18 cellular contexts compared by ENCODE assay signal in the genomic region with DNA sequence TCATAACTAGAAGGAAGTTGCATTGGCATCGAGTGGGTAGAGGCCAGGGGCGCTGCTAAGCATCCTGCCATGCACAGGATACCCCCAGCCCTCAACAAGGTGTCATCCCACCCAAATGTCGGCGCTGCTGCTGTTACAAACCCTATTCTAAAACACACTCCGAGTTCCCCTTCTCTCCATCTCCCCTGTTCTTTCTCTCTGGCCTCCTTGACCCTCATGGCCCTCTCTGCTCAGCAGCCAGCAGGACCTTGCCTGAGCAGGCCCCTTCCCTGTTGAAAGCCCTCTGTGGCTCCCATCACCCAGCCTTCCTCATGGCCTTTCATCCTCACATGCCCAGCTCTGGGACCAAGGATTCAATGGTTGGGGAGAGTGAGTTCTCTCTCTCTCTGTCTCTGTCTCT. TPM values are rescaled to one million over a fixed set of nuclear protein-coding genes. Genes with fewer than 3 reads are reported as not detected.
DNase-seq lines count a peak whose midpoint lies in the region; ATAC-seq and TF ChIP-seq lines count a peak whose summit lies in the region.
"Had no signal": no experiment of that assay in that cellular context is flagged by ENCODE, and none has a peak within 500 bp of the region (broad histone marks: within the 10 kb centered on the region; RNA-seq: fewer than 3 reads in every experiment).

No MANE protein-coding gene starts in this region.

- no peaks in the 10 kb centered on the region for H3K27me3 Mint-ChIP-seq in stimulated activated naive CD8-positive, alpha-beta T cell treated with anti-CD3 and anti-CD28 coated beads, Interleukin-15, amount 100 ng/mL, for 72 hours
- H3K27me3 Mint-ChIP-seq: CD4-positive, alpha-beta T cell had no signal

- ATAC-seq in SK-N-SH treated with all-trans-retinoic acid at 6 μM for 48 hours (peak; percentile 6; the same call in 2 of the 3 replicates), GM18870 (IDR thresholded peaks at IDR 0.05; ENCODE audit: unreplicated experiment) (no peak)
- peak; percentile 45 for ATAC-seq in stimulated activated naive CD8-positive, alpha-beta T cell treated with anti-CD3 and anti-CD28 coated beads, Interleukin-15, amount 100 ng/mL, for 72 hours
- no peak for ATAC-seq in stimulated activated naive CD8-positive, alpha-beta T cell treated with anti-CD3 and anti-CD28 coated beads, Interleukin-15, Interleukin-2, amounts not matched to agents 100 U/mL and 50 U/mL, for 24 hours

- H3K36me3 ChIP-seq in SK-N-SH (replicated peaks in 1 of 2; ENCODE audit: control insufficient read depth in 1 of 2, insufficient read depth in 2 of 2, low read length in 1 of 2), result peaks cover 8 to 17% of the 10 kb centered on the region in 2 experiments
- H3K36me3 ChIP-seq: HAP-1 had no signal

- no peak overlapping the region for H3K4me3 Mint-ChIP-seq in stimulated activated naive CD8-positive, alpha-beta T cell treated with anti-CD3 and anti-CD28 coated beads, Interleukin-15, amount 100 ng/mL, for 72 hours
- H3K4me3 Mint-ChIP-seq: CD4-positive, alpha-beta T cell had no signal

- no peak for TF ChIP-seq RAD21 in SK-N-SH (IDR thresholded peaks at IDR 0.05; ENCODE audit: low read length)

- no peak for DNase-seq in SK-N-SH
- DNase-seq in stimulated activated naive CD8-positive, alpha-beta T cell treated with anti-CD3 and anti-CD28 coated beads, Interleukin-15, amount 100 ng/mL, for 72 hours, result no peak
- no peak for DNase-seq in stimulated activated naive CD8-positive, alpha-beta T cell treated with anti-CD3 and anti-CD28 coated beads, Interleukin-15, Interleukin-2, amounts not matched to agents 100 U/mL and 50 U/mL, for 24 hours
- peak; percentile 79 for DNase-seq in mesenteric fat pad (ENCODE audit: low spot score)
- no peak for DNase-seq in DMS53 (lab: John Stamatoyannopoulos, UW)
- DNase-seq: AML-193; C1 segment of cervical spinal cord; Calu3; CD4-positive, alpha-beta T cell; DMS 273 treated with DMSO at 0.1 percent for 48 hours; DMS79; EL; GOT3 had no signal

- H2AFZ ChIP-seq in SK-N-SH (ENCODE audit: low read depth), result no peak overlapping the region

- TF ChIP-seq EP300 in SK-N-SH (IDR thresholded peaks at IDR 0.05; ENCODE audit: borderline replicate concordance in 1 of 2, low read depth in 1 of 2, low read length in 1 of 2), result no peak

- peaks cover 3% of the 10 kb centered on the region in 2 donors for H3K9me3 Mint-ChIP-seq in stimulated activated naive CD8-positive, alpha-beta T cell treated with anti-CD3 and anti-CD28 coated beads, Interleukin-15, amount 100 ng/mL, for 72 hours

- H3K27ac Mint-ChIP-seq in stimulated activated naive CD8-positive, alpha-beta T cell treated with anti-CD3 and anti-CD28 coated beads, Interleukin-15, amount 100 ng/mL, for 72 hours, result peak overlapping the region in 1 of 2 donors; percentile 75
- H3K27ac Mint-ChIP-seq: CD4-positive, alpha-beta T cell had no signal

- H3K9me2 ChIP-seq in SK-N-SH, result no peaks in the 10 kb centered on the region

- no peak overlapping the region for H3K9ac ChIP-seq in SK-N-SH

- no peak overlapping the region for H3K4me2 ChIP-seq in SK-N-SH

- WGBS in SK-N-SH (ENCODE audit: low lambda C conversion rate), result 82% methylated on average over 5 of the region's 5 CpGs

- H3F3A ChIP-seq in SK-N-SH (replicated peaks; ENCODE audit: insufficient read depth), result peaks cover 20% of the 10 kb centered on the region

- CTCF ChIA-PET in SK-N-SH (lab: Yijun Ruan, JAX), result interaction anchor here (0.6 to 1.5 kb wide), 3 partner anchors 21 to 547 kb away, joined by 3 to 4 read pairs (median 3); no protein-coding TSS in a partner anchor

- peaks cover 0 to 3% of the 10 kb centered on the region in 2 experiments; a peak in 1 of 4 replicates for H3K4me1 ChIP-seq in SK-N-SH (ENCODE audit: control insufficient read depth in 1 of 2, insufficient read depth in 2 of 2, low read depth in 1 of 2, low read length in 1 of 2)
- H3K4me1 ChIP-seq: HAP-1 had no signal

- no peak for TF ChIP-seq CTCF in SK-N-SH (IDR thresholded peaks at IDR 0.05)

- peaks cover under 1% of the 10 kb centered on the region; the same call in 1 of the 2 replicates for H3K9me3 ChIP-seq in SK-N-SH
- H3K9me3 ChIP-seq: HAP-1 had no signal

- no peaks in the 10 kb centered on the region for H3K79me2 ChIP-seq in SK-N-SH (ENCODE audit: insufficient read depth)

- POLR2A ChIA-PET in SK-N-SH (lab: Yijun Ruan, JAX), result no interaction called here

- H3K4me3 ChIP-seq in SK-N-SH (ENCODE audit: low read depth in 2 of 2, low read length in 1 of 2), result no peak overlapping the region
- H3K4me3 ChIP-seq: HAP-1 had no signal

- peaks cover 9% of the 10 kb centered on the region for H3K4me1 Mint-ChIP-seq in stimulated activated naive CD8-positive, alpha-beta T cell treated with anti-CD3 and anti-CD28 coated beads, Interleukin-15, amount 100 ng/mL, for 72 hours

- H4K20me1 ChIP-seq in SK-N-SH (ENCODE audit: insufficient read depth), result no peaks in the 10 kb centered on the region

- no peak overlapping the region for H3K27ac ChIP-seq in SK-N-SH (ENCODE audit: low read depth in 2 of 2, low read length in 1 of 2)
- H3K27ac ChIP-seq: 22Rv1 had no signal

- H3K27me3 ChIP-seq in SK-N-SH (ENCODE audit: insufficient read depth), result no peaks in the 10 kb centered on the region

TF ChIP-seq in SK-N-SH treated with all-trans-retinoic acid at 6 μM for 48 hours, 23 proteins besides CTCF, POLR2A, EP300 and RAD21 (continues in another document):
- TF ChIP-seq TOX (CRISPR knock-in tag; IDR thresholded peaks at IDR 0.05; ENCODE audit: borderline replicate concordance), result no peak
- no peak for TF ChIP-seq ZFP3 (CRISPR knock-in tag; IDR thresholded peaks at IDR 0.05)
- no peak for TF ChIP-seq ISL1 (CRISPR knock-in tag; IDR thresholded peaks at IDR 0.05)
- no peak for TF ChIP-seq SNAI2 (CRISPR knock-in tag; IDR thresholded peaks at IDR 0.05)
- TF ChIP-seq TCF4 (CRISPR knock-in tag; IDR thresholded peaks at IDR 0.05; ENCODE audit: borderline replicate concordance), result no peak
- TF ChIP-seq BACH2 (CRISPR knock-in tag; IDR thresholded peaks at IDR 0.05; ENCODE audit: borderline replicate concordance), result no peak
- no peak for TF ChIP-seq CSDC2 (CRISPR knock-in tag; IDR thresholded peaks at IDR 0.05)
- no peak for TF ChIP-seq GLIS3 (CRISPR knock-in tag; IDR thresholded peaks at IDR 0.05)
- no peak for TF ChIP-seq ESRRG (CRISPR knock-in tag; IDR thresholded peaks at IDR 0.05)
- TF ChIP-seq, protein P1, sequence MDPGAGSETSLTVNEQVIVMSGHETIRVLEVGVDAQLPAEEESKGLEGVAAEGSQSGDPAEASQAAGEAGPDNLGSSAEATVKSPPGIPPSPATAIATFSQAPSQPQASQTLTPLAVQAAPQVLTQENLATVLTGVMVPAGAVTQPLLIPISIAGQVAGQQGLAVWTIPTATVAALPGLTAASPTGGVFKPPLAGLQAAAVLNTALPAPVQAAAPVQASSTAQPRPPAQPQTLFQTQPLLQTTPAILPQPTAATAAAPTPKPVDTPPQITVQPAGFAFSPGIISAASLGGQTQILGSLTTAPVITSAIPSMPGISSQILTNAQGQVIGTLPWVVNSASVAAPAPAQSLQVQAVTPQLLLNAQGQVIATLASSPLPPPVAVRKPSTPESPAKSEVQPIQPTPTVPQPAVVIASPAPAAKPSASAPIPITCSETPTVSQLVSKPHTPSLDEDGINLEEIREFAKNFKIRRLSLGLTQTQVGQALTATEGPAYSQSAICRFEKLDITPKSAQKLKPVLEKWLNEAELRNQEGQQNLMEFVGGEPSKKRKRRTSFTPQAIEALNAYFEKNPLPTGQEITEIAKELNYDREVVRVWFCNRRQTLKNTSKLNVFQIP (CRISPR knock-in tag; IDR thresholded peaks at IDR 0.05; ENCODE audit: borderline replicate concordance, low read depth), result no peak

TF ChIP-seq in SK-N-SH, 30 proteins besides CTCF, POLR2A, EP300 and RAD21 (continues in another document):
- TF ChIP-seq, protein P2, sequence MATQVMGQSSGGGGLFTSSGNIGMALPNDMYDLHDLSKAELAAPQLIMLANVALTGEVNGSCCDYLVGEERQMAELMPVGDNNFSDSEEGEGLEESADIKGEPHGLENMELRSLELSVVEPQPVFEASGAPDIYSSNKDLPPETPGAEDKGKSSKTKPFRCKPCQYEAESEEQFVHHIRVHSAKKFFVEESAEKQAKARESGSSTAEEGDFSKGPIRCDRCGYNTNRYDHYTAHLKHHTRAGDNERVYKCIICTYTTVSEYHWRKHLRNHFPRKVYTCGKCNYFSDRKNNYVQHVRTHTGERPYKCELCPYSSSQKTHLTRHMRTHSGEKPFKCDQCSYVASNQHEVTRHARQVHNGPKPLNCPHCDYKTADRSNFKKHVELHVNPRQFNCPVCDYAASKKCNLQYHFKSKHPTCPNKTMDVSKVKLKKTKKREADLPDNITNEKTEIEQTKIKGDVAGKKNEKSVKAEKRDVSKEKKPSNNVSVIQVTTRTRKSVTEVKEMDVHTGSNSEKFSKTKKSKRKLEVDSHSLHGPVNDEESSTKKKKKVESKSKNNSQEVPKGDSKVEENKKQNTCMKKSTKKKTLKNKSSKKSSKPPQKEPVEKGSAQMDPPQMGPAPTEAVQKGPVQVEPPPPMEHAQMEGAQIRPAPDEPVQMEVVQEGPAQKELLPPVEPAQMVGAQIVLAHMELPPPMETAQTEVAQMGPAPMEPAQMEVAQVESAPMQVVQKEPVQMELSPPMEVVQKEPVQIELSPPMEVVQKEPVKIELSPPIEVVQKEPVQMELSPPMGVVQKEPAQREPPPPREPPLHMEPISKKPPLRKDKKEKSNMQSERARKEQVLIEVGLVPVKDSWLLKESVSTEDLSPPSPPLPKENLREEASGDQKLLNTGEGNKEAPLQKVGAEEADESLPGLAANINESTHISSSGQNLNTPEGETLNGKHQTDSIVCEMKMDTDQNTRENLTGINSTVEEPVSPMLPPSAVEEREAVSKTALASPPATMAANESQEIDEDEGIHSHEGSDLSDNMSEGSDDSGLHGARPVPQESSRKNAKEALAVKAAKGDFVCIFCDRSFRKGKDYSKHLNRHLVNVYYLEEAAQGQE (IDR thresholded peaks at IDR 0.05; ENCODE audit: low read depth, low read length), result no peak
- TF ChIP-seq POLR2AphosphoS5 (IDR thresholded peaks at IDR 0.05; ENCODE audit: low read depth, low read length), result no peak
- TF ChIP-seq EZH2phosphoT487 (IDR thresholded peaks at IDR 0.05; ENCODE audit: borderline replicate concordance, low read depth), result no peak
- TF ChIP-seq, protein P3, sequence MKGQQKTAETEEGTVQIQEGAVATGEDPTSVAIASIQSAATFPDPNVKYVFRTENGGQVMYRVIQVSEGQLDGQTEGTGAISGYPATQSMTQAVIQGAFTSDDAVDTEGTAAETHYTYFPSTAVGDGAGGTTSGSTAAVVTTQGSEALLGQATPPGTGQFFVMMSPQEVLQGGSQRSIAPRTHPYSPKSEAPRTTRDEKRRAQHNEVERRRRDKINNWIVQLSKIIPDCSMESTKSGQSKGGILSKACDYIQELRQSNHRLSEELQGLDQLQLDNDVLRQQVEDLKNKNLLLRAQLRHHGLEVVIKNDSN (IDR thresholded peaks at IDR 0.05; ENCODE audit: borderline replicate concordance, low read depth), result no peak

RNA-seq across cellular contexts. Expression of a gene that starts 22.3 kb away (rescaled TPM):
- polyA plus RNA-seq in SK-N-SH (2012; rRNA removed), result 0.10 and 0.23 TPM in 2 replicates
- 0.05 TPM in 1 of 2 replicates, not detected in the other for polyA plus RNA-seq in SK-N-SH (2012; cell fraction: cytosol; rRNA removed)
- 0.07 and 0.11 TPM in 2 replicates for polyA plus RNA-seq in SK-N-SH (2012; cell fraction: nucleus; rRNA removed)
- total RNA-seq in mesenteric fat pad, result not detected
- total RNA-seq: Calu3; CD4-positive, alpha-beta T cell; HT1080 had no signal

Comparison
In these comparisons a context has a peak if more than half of its experiments do, and no peak if none do; other contexts are left out.
1. ATAC-seq: peak in SK-N-SH treated with all-trans-retinoic acid at 6 μM for 48 hours (single experiment) and stimulated activated naive CD8-positive, alpha-beta T cell treated with anti-CD3 and anti-CD28 coated beads, Interleukin-15, amount 100 ng/mL, for 72 hours (single experiment); none in stimulated activated naive CD8-positive, alpha-beta T cell treated with anti-CD3 and anti-CD28 coated beads, Interleukin-15, Interleukin-2, amounts not matched to agents 100 U/mL and 50 U/mL, for 24 hours (single experiment) and GM18870 (single experiment).